ENCODE assay signal across 8 cellular contexts in the genomic region with DNA sequence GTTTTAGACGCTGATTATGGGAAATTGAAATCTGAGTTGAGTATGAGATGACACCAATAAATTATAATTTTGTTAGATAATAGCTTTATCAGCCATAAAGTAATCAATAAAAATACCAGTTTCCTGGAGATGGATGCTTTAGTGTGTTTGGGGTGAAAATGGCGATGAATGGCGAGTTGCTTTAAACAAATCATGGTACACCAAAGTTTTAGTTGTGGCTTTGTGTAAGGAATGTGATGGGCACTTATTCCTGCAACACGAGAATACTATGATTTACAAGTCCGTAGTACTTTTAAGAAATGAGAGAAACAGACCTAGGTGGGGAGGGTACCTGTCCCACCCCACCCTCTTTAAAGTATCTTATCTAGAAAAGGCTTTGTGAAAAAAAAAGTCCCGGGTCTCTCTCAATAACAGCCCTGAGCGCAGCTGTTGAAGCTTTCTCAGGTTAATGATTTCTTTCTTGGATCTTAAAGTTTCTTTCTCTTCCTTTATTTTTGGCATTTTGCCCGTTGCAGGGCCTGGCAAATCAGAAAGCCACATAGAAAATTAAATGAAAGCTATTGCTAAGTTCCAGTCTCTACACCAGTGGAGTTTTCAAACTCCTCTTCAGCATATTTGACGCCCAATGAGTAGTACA. TPM values are rescaled to one million over a fixed set of nuclear protein-coding genes. Genes with fewer than 3 reads are reported as not detected.
DNase-seq lines count a peak whose midpoint lies in the region; ATAC-seq and TF ChIP-seq lines count a peak whose summit lies in the region.

No MANE protein-coding gene starts in this region.

- no peak for ATAC-seq in GM19324 (IDR thresholded peaks at IDR 0.05; ENCODE audit: low FRiP score, unreplicated experiment)

- H3F3A ChIP-seq in OCI-LY1 (ENCODE audit: insufficient read depth, low read length) = no peaks in the 10 kb centered on the region
- H3F3A ChIP-seq in neural cell (ENCODE audit: insufficient read depth, low read length, poor library complexity, severe bottlenecking) = no peaks in the 10 kb centered on the region

- peaks cover 18% of the 10 kb centered on the region for H3K4me1 Mint-ChIP-seq in activated naive CD4-positive, alpha-beta T cell treated with anti-CD3 and anti-CD28 coated beads for 36 hours (ENCODE audit: low read depth)

- H3K27me3 ChIP-seq in OCI-LY1 (ENCODE audit: insufficient read depth, low read length) (no peaks in the 10 kb centered on the region), duodenal mucosa (ENCODE audit: control insufficient read depth in 1 of 2, insufficient read depth in 2 of 2, low read length in 2 of 2) (peaks cover 0 to 4% of the 10 kb centered on the region in 2 donors), neural cell (ENCODE audit: insufficient read depth, low read depth, low read length) (peaks cover 7% of the 10 kb centered on the region)

- H3K27ac Mint-ChIP-seq in activated naive CD4-positive, alpha-beta T cell treated with anti-CD3 and anti-CD28 coated beads for 36 hours = peak overlapping the region; percentile 99

- peaks cover 35% of the 10 kb centered on the region for H3K79me2 ChIP-seq in OCI-LY1 (ENCODE audit: insufficient read depth, low read length)
- H3K79me2 ChIP-seq in neural cell (replicated peaks; ENCODE audit: insufficient read depth, low read length) = peaks cover 13% of the 10 kb centered on the region

- no peaks in the 10 kb centered on the region for H3K9me3 ChIP-seq in OCI-LY1 (ENCODE audit: low read length)
- H3K9me3 ChIP-seq in duodenal mucosa (ENCODE audit: control insufficient read depth in 1 of 2, low read length in 2 of 2) = no peaks in the 10 kb centered on the region
- no peaks in the 10 kb centered on the region for H3K9me3 ChIP-seq in neural cell (ENCODE audit: low read length)

- H3K27me3 Mint-ChIP-seq in activated naive CD4-positive, alpha-beta T cell treated with anti-CD3 and anti-CD28 coated beads for 36 hours (ENCODE audit: low read depth) = no peaks in the 10 kb centered on the region

- H3K9me3 Mint-ChIP-seq in activated naive CD4-positive, alpha-beta T cell treated with anti-CD3 and anti-CD28 coated beads for 36 hours = no peaks in the 10 kb centered on the region

- H3K4me3 ChIP-seq in OCI-LY1 (ENCODE audit: low read depth, low read length, poor library complexity, severe bottlenecking) (peak overlapping the region; percentile 94), duodenal mucosa (ENCODE audit: low read depth in 1 of 2, low read length in 2 of 2) (peak overlapping the region; percentile 78 to 86), neural cell (ENCODE audit: low read length) (peak overlapping the region; percentile 76)

- peaks cover 38% of the 10 kb centered on the region for H3K4me1 ChIP-seq in OCI-LY1 (ENCODE audit: insufficient read depth, low read length, severe bottlenecking)
- peaks cover 34 to 48% of the 10 kb centered on the region in 2 donors for H3K4me1 ChIP-seq in duodenal mucosa (ENCODE audit: control insufficient read depth in 1 of 2, insufficient read depth in 2 of 2, low read length in 2 of 2)

- H3K36me3 ChIP-seq in OCI-LY1 (ENCODE audit: insufficient read depth, low read length) (peaks cover 38% of the 10 kb centered on the region), duodenal mucosa (ENCODE audit: control insufficient read depth in 1 of 2, insufficient read depth in 2 of 2, low read length in 2 of 2) (no peaks in the 10 kb centered on the region), neural cell (ENCODE audit: insufficient read depth, low read length) (no peaks in the 10 kb centered on the region)

- intact Hi-C loops in activated naive CD4-positive, alpha-beta T cell treated with anti-CD3 and anti-CD28 coated beads for 36 hours (cut with micrococcal nuclease) = loop anchor here (1.0 to 10.0 kb wide), 15 partner anchors 40 to 1626 kb away; partner anchors contain the start of genes CYS1, GRHL1, ID2 and LPIN1

- H3K9ac ChIP-seq in OCI-LY1 (ENCODE audit: low read length) (peak overlapping the region; percentile 96), duodenal mucosa (ENCODE audit: low read depth in 1 of 2, low read length in 2 of 2) (peak overlapping the region; percentile 64 to 71), neural cell (ENCODE audit: low read length) (no peak overlapping the region)

- no peak for DNase-seq in activated naive CD4-positive, alpha-beta T cell treated with anti-CD3 and anti-CD28 coated beads for 36 hours
- DNase-seq in activated naive CD4-positive, alpha-beta T cell (lab: John Stamatoyannopoulos, UW) = no peak
- DNase-seq in NCI-H1930 (lab: John Stamatoyannopoulos, UW) (no peak), HuH-7 (ENCODE audit: low spot score) (no peak)

- peaks cover 52% of the 10 kb centered on the region for H3K36me3 Mint-ChIP-seq in activated naive CD4-positive, alpha-beta T cell treated with anti-CD3 and anti-CD28 coated beads for 36 hours (ENCODE audit: low read depth)

- no peak overlapping the region for H2AFZ ChIP-seq in OCI-LY1 (ENCODE audit: low read length)
- H2AFZ ChIP-seq in neural cell (ENCODE audit: low read depth, low read length) = no peak overlapping the region

- peak overlapping the region; percentile 89 for H3K27ac ChIP-seq in OCI-LY1 (ENCODE audit: low read depth, low read length, poor library complexity, severe bottlenecking)
- H3K27ac ChIP-seq in duodenal mucosa (ENCODE audit: low read depth, low read length) = peak overlapping the region; percentile 89
- H3K27ac ChIP-seq in neural cell (ENCODE audit: low read length) = no peak overlapping the region

- H3K9me2 ChIP-seq in OCI-LY1 (ENCODE audit: low read depth, low read length) (no peaks in the 10 kb centered on the region), neural cell (ENCODE audit: insufficient read depth, low read length) (no peaks in the 10 kb centered on the region)

- H3K4me3 Mint-ChIP-seq in activated naive CD4-positive, alpha-beta T cell treated with anti-CD3 and anti-CD28 coated beads for 36 hours = peak overlapping the region; percentile 99

- H3K4me2 ChIP-seq in OCI-LY1 (ENCODE audit: low read length) = peak overlapping the region; percentile 94
- H3K4me2 ChIP-seq in neural cell (ENCODE audit: low read length) = peak overlapping the region; percentile 63

- CTCF ChIA-PET in activated naive CD4-positive, alpha-beta T cell treated with anti-CD3 and anti-CD28 coated beads for 36 hours (lab: Charles Lee) = interaction anchor here (5.6 kb wide), 1 partner anchor 48 kb away, joined by 33 read pairs; no protein-coding TSS in a partner anchor

- TF ChIP-seq CTCF in OCI-LY1 (IDR thresholded peaks at IDR 0.05; ENCODE audit: low read length) (no peak), neural cell (IDR thresholded peaks at IDR 0.05; ENCODE audit: poor library complexity, severe bottlenecking) (no peak)

- H4K20me1 ChIP-seq in OCI-LY1 (ENCODE audit: insufficient read depth, low read length) (no peaks in the 10 kb centered on the region), neural cell (ENCODE audit: insufficient read depth) (no peaks in the 10 kb centered on the region)

- no peak for TF ChIP-seq RAD21 in neural cell (conservative IDR thresholded peaks at IDR 0.05)

- TF ChIP-seq EP300 in neural cell (conservative IDR thresholded peaks at IDR 0.05; ENCODE audit: poor library complexity, severe bottlenecking) = no peak

TF ChIP-seq in neural cell, 6 proteins besides CTCF, POLR2A, EP300 and RAD21:
- TF ChIP-seq POLR2AphosphoS5 (IDR thresholded peaks at IDR 0.05) (no peak), TAF1 (IDR thresholded peaks at IDR 0.05; ENCODE audit: low read depth) (no peak)

RNA-seq across cellular contexts. Expression of gene RRM2, which starts 1.5 kb away (rescaled TPM):
- total RNA-seq in activated naive CD4-positive, alpha-beta T cell treated with anti-CD3 and anti-CD28 coated beads for 36 hours = 100 to 1,000 TPM; 466 to 514 TPM
- polyA plus RNA-seq in neural cell = 0.57 and 4.2 TPM in 2 replicates
- polyA minus RNA-seq in neural cell = 1.2 and 3.5 TPM in 2 replicates

RNA-seq across cellular contexts. Expression of gene CYS1, which starts 40.8 kb away (rescaled TPM):
- total RNA-seq in activated naive CD4-positive, alpha-beta T cell treated with anti-CD3 and anti-CD28 coated beads for 36 hours = not detected
- polyA plus RNA-seq in neural cell = not detected in 2 replicates
- not detected in 2 replicates for polyA minus RNA-seq in neural cell
